In genomic region chr10:96719205-96719604, GRCh38 we compare ENCODE assay signal across 10 cellular contexts. TPM values are rescaled to one million over a fixed set of nuclear protein-coding genes. Genes with fewer than 3 reads are reported as not detected.
DNase-seq lines count a peak whose midpoint lies in the region; TF ChIP-seq lines count a peak whose summit lies in the region.
"Had no signal": no experiment of that assay in that cellular context is flagged by ENCODE, and none has a peak within 500 bp of the region (broad histone marks: within the 10 kb centered on the region; RNA-seq: fewer than 3 reads in every experiment).

No MANE protein-coding gene starts in this region.

- TF ChIP-seq CTCF in sigmoid colon (IDR thresholded peaks at IDR 0.05) (no peak), MM.1S (IDR thresholded peaks at IDR 0.05; ENCODE audit: low read length) (no peak)

- H2AFZ ChIP-seq in MM.1S (ENCODE audit: low read length): no peak overlapping the region

- peak; percentile 6 for DNase-seq in NCI-H2107 treated with DMSO at 0.1 percent for 48 hours (lab: John Stamatoyannopoulos, UW; ENCODE audit: unreplicated experiment)
- no peak for DNase-seq in NCI-H2107 (lab: John Stamatoyannopoulos, UW)
- peak; percentile 56 for DNase-seq in NAMALWA (ENCODE audit: low spot score)
- no peak for DNase-seq in sigmoid colon
- DNase-seq in SW480 (ENCODE audit: low spot score): no peak
- no peak for DNase-seq in MM.1S
- no peak for DNase-seq in RPMI8226

- WGBS in sigmoid colon, 2 donors: 75 to 77% methylated on average over 1 of the region's 1 CpG

- H3F3A ChIP-seq in MM.1S (ENCODE audit: insufficient read depth, low read length): peaks cover 8% of the 10 kb centered on the region; the same call in 1 of the 2 replicates

- H3K36me3 ChIP-seq in sigmoid colon (no peaks in the 10 kb centered on the region), MM.1S (replicated peaks; ENCODE audit: insufficient read depth, low read length) (no peaks in the 10 kb centered on the region)
- H3K36me3 ChIP-seq: ovary had no signal

- no peak overlapping the region for H3K9ac ChIP-seq in MM.1S (ENCODE audit: low read length)

- H3K4me1 ChIP-seq in sigmoid colon (peaks cover 0 to 16% (median 14%) of the 10 kb centered on the region in 4 donors), MM.1S (ENCODE audit: low read length) (peaks cover 8% of the 10 kb centered on the region)

- no peak for TF ChIP-seq EP300 in sigmoid colon (IDR thresholded peaks at IDR 0.05)

- H3K79me2 ChIP-seq in MM.1S (ENCODE audit: low read length): no peaks in the 10 kb centered on the region

- H3K4me3 ChIP-seq in sigmoid colon (peak overlapping the region in 3 of 4 donors; percentile 46 to 63 (median 58)), MM.1S (ENCODE audit: low read length) (no peak overlapping the region)

- H3K27me3 ChIP-seq in sigmoid colon: peaks cover 0 to 37% (median 10%) of the 10 kb centered on the region in 3 donors
- no peaks in the 10 kb centered on the region for H3K27me3 ChIP-seq in MM.1S (replicated peaks; ENCODE audit: insufficient read depth, low read length)
- H3K27me3 ChIP-seq: ovary had no signal

- H3K27ac ChIP-seq in cingulate gyrus (ENCODE audit: low read depth, low read length) (peak overlapping the region; percentile 10), sigmoid colon (peak overlapping the region in 1 of 4 donors; percentile 63), MM.1S (ENCODE audit: low read length) (no peak overlapping the region)

- H3K9me3 ChIP-seq in sigmoid colon (no peaks in the 10 kb centered on the region), MM.1S (replicated peaks; ENCODE audit: insufficient read depth, low read length) (no peaks in the 10 kb centered on the region)
- H3K9me3 ChIP-seq: ovary had no signal

- no peak overlapping the region for H3K4me2 ChIP-seq in MM.1S (ENCODE audit: low read depth, low read length)

- no peak for TF ChIP-seq POLR2A in sigmoid colon (IDR thresholded peaks at IDR 0.05)

- no peaks in the 10 kb centered on the region for H4K20me1 ChIP-seq in MM.1S (ENCODE audit: insufficient read depth, low read length)

- H3K9me2 ChIP-seq in MM.1S (replicated peaks; ENCODE audit: insufficient read depth, low read length): no peaks in the 10 kb centered on the region

- intact Hi-C loops in sigmoid colon (cut with DNase I): no loop called here

RNA-seq across cellular contexts. Expression of gene PIK3AP1, which starts 1.1 kb away (rescaled TPM):
- 10 to 100 TPM in 2 of 4 donors, 1 to 10 TPM in 2; 6.1 to 13.2 (median 9.9) TPM for total RNA-seq in sigmoid colon
- 10 to 100 TPM in 2 of 3 donors, 1 to 10 TPM in 1; 7.2 to 22.0 (median 11.6) TPM for polyA plus RNA-seq in sigmoid colon
- total RNA-seq: RPMI7951 had no signal

Comparison
In these comparisons a context has a peak if more than half of its experiments do, and no peak if none do; other contexts are left out.
1. DNase-seq: peak in NCI-H2107 treated with DMSO at 0.1 percent for 48 hours (single experiment) and NAMALWA (single experiment); none in NCI-H2107 (single experiment), sigmoid colon (single experiment), SW480 (single experiment), MM.1S (single experiment) and RPMI8226 (single experiment).